Comparison of ENCODE assay signal across 21 cellular contexts in the genomic region with DNA sequence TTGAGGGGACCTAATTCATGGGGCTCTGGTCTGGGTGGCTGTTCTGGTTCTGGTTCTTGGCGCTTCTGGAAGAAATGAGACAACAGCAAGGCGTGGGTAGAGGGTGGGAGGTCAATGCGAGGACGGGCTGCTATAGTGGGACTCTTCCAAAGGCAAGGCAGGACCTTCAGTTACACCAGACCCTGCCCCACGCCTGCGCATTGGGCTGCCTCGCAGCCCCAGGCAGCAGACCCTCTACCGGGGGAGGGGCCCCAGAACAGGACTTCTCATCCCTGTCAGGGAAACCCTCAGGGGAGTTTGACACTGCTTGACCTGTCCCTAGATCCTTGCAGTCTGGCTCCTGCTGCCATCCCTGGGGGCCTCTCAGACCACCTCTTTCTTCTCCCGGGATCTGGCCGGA. TPM values are rescaled to one million over a fixed set of nuclear protein-coding genes. Genes with fewer than 3 reads are reported as not detected.
DNase-seq lines count a peak whose midpoint lies in the region; ATAC-seq and TF ChIP-seq lines count a peak whose summit lies in the region.
"Had no signal": no experiment of that assay in that cellular context is flagged by ENCODE, and none has a peak within 500 bp of the region (broad histone marks: within the 10 kb centered on the region; RNA-seq: fewer than 3 reads in every experiment).

No MANE protein-coding gene starts in this region.

- H3K9me2 ChIP-seq in hepatocyte (replicated peaks; ENCODE audit: insufficient read depth), result no peaks in the 10 kb centered on the region

- CTCF ChIA-PET in CD4-positive, alpha-beta T cell (lab: Charles Lee), result interaction anchor here (3.5 kb wide), 1 partner anchor 33 kb away, joined by 13 read pairs; no protein-coding TSS in a partner anchor

- intact Hi-C loops in CD4-positive, alpha-beta T cell (cut with DNase I, micrococcal nuclease), result loop anchor here in 1 of 2 experiments (5.0 kb wide), 1 partner anchor 38 kb away; no protein-coding TSS in a partner anchor

- H3K27me3 ChIP-seq in CD4-positive, alpha-beta T cell (ENCODE audit: control insufficient read depth, insufficient read depth, low read length), result no peaks in the 10 kb centered on the region
- H3K27me3 ChIP-seq in hepatocyte, result no peaks in the 10 kb centered on the region
- H3K27me3 ChIP-seq: colonic mucosa, foreskin keratinocyte, pancreas had no signal

- H3K27ac ChIP-seq in CD4-positive, alpha-beta T cell (ENCODE audit: low read depth, low read length), result no peak overlapping the region
- peak overlapping the region; percentile 55 for H3K27ac ChIP-seq in KOPT-K1 (ENCODE audit: low read depth, low read length, poor library complexity, severe bottlenecking)
- no peak overlapping the region for H3K27ac ChIP-seq in hepatocyte
- H3K27ac ChIP-seq: colonic mucosa, foreskin keratinocyte, KMS-11, pancreas, VCaP had no signal

- H3K4me3 ChIP-seq in hepatocyte, result no peak overlapping the region
- H3K4me3 ChIP-seq: colonic mucosa, pancreas had no signal

- no peak overlapping the region for H3K4me3 Mint-ChIP-seq in CD4-positive, alpha-beta T cell
- no peak overlapping the region for H3K4me3 Mint-ChIP-seq in activated naive CD8-positive, alpha-beta T cell
- no peak overlapping the region for H3K4me3 Mint-ChIP-seq in natural killer cell treated with Interleukin-12 subunit alpha and Interleukin-12 subunit beta and Interleukin-15 and Interleukin-18, amount 100 ng/mL, for 72 hours
- H3K4me3 Mint-ChIP-seq: activated naive CD8-positive, alpha-beta T cell treated with anti-CD3 and anti-CD28 coated beads, Interleukin-2, amount 10 ng/mL, durations not matched to agents 7 days and 5 days; brain; T-helper 1 cell treated with Interleukin-12 subunit alpha and Interleukin-12 subunit beta and Interleukin-4 antibody, amounts not matched to agents 30 μg/mL and 1 μg/mL, for 36 hours had no signal

- no peak overlapping the region for H2AFZ ChIP-seq in hepatocyte

- WGBS in hepatocyte (ENCODE audit: low lambda C conversion rate, missing lambda C conversion rate), result 75% methylated on average over 10 of the region's 10 CpGs

- H3K9me3 ChIP-seq in CD4-positive, alpha-beta T cell (ENCODE audit: control insufficient read depth, low read length), result no peaks in the 10 kb centered on the region
- H3K9me3 ChIP-seq in KOPT-K1 (ENCODE audit: insufficient read depth, low read length, poor library complexity, severe bottlenecking) (no peaks in the 10 kb centered on the region), hepatocyte (ENCODE audit: low read depth) (no peaks in the 10 kb centered on the region)
- H3K9me3 ChIP-seq: colonic mucosa, pancreas had no signal

- peaks cover 70% of the 10 kb centered on the region for H3K4me1 Mint-ChIP-seq in CD4-positive, alpha-beta T cell (ENCODE audit: low read depth)
- H3K4me1 Mint-ChIP-seq in activated naive CD8-positive, alpha-beta T cell (ENCODE audit: low read depth), result peaks cover 61% of the 10 kb centered on the region
- H3K4me1 Mint-ChIP-seq in natural killer cell treated with Interleukin-12 subunit alpha and Interleukin-12 subunit beta and Interleukin-15 and Interleukin-18, amount 100 ng/mL, for 72 hours (ENCODE audit: low read depth in 2 of 2), result peaks cover 46 to 48% of the 10 kb centered on the region in 2 donors
- H3K4me1 Mint-ChIP-seq: brain had no signal

- H3K36me3 Mint-ChIP-seq in CD4-positive, alpha-beta T cell (ENCODE audit: low read depth), result peaks cover 60% of the 10 kb centered on the region
- H3K36me3 Mint-ChIP-seq in activated naive CD8-positive, alpha-beta T cell, result peaks cover 4% of the 10 kb centered on the region
- peaks cover 9% of the 10 kb centered on the region for H3K36me3 Mint-ChIP-seq in natural killer cell treated with Interleukin-12 subunit alpha and Interleukin-12 subunit beta and Interleukin-15 and Interleukin-18, amount 100 ng/mL, for 72 hours
- H3K36me3 Mint-ChIP-seq: brain had no signal

- ATAC-seq in CD4-positive, alpha-beta T cell (ENCODE audit: poor library complexity), result no peak
- no peak for ATAC-seq in natural killer cell treated with Interleukin-12 subunit alpha and Interleukin-12 subunit beta and Interleukin-15 and Interleukin-18, amount 100 ng/mL, for 72 hours
- no peak for ATAC-seq in GM18861 (IDR thresholded peaks at IDR 0.05; ENCODE audit: unreplicated experiment)
- ATAC-seq: foreskin keratinocyte, pancreas had no signal

- H3K4me1 ChIP-seq in hepatocyte (ENCODE audit: insufficient read depth), result no peaks in the 10 kb centered on the region
- H3K4me1 ChIP-seq: colonic mucosa had no signal

- peaks cover 18% of the 10 kb centered on the region for H3K36me3 ChIP-seq in KOPT-K1 (ENCODE audit: insufficient read depth, low read length)
- H3K36me3 ChIP-seq in hepatocyte (replicated peaks; ENCODE audit: insufficient read depth, low read depth), result no peaks in the 10 kb centered on the region
- H3K36me3 ChIP-seq: colonic mucosa had no signal

- POLR2A ChIA-PET in CD4-positive, alpha-beta T cell (lab: Charles Lee), result interaction anchor here (0.6 kb wide), 1 partner anchor 87 kb away, joined by 4 read pairs; no protein-coding TSS in a partner anchor

- H3K27me3 Mint-ChIP-seq in CD4-positive, alpha-beta T cell, result no peaks in the 10 kb centered on the region
- no peaks in the 10 kb centered on the region for H3K27me3 Mint-ChIP-seq in activated naive CD8-positive, alpha-beta T cell
- H3K27me3 Mint-ChIP-seq in natural killer cell treated with Interleukin-12 subunit alpha and Interleukin-12 subunit beta and Interleukin-15 and Interleukin-18, amount 100 ng/mL, for 72 hours, result no peaks in the 10 kb centered on the region
- H3K27me3 Mint-ChIP-seq: activated naive CD8-positive, alpha-beta T cell treated with anti-CD3 and anti-CD28 coated beads, Interleukin-2, amount 10 ng/mL, durations not matched to agents 7 days and 5 days had no signal

- H4K20me1 ChIP-seq in hepatocyte (ENCODE audit: insufficient read depth, poor library complexity, severe bottlenecking), result no peaks in the 10 kb centered on the region

- H3K27ac Mint-ChIP-seq in CD4-positive, alpha-beta T cell, result peak overlapping the region; percentile 71
- H3K27ac Mint-ChIP-seq in activated naive CD8-positive, alpha-beta T cell, result peak overlapping the region; percentile 62
- peak overlapping the region; percentile 44 to 81 for H3K27ac Mint-ChIP-seq in natural killer cell treated with Interleukin-12 subunit alpha and Interleukin-12 subunit beta and Interleukin-15 and Interleukin-18, amount 100 ng/mL, for 72 hours
- H3K27ac Mint-ChIP-seq: brain; T-helper 1 cell treated with Interleukin-12 subunit alpha and Interleukin-12 subunit beta and Interleukin-4 antibody, amounts not matched to agents 30 μg/mL and 1 μg/mL, for 36 hours had no signal

- no peaks in the 10 kb centered on the region for H3K9me3 Mint-ChIP-seq in CD4-positive, alpha-beta T cell
- H3K9me3 Mint-ChIP-seq in activated naive CD8-positive, alpha-beta T cell (ENCODE audit: low read depth), result no peaks in the 10 kb centered on the region
- no peaks in the 10 kb centered on the region for H3K9me3 Mint-ChIP-seq in natural killer cell treated with Interleukin-12 subunit alpha and Interleukin-12 subunit beta and Interleukin-15 and Interleukin-18, amount 100 ng/mL, for 72 hours
- H3K9me3 Mint-ChIP-seq: activated naive CD8-positive, alpha-beta T cell treated with anti-CD3 and anti-CD28 coated beads, Interleukin-2, amount 10 ng/mL, durations not matched to agents 7 days and 5 days; brain; T-helper 1 cell treated with Interleukin-12 subunit alpha and Interleukin-12 subunit beta and Interleukin-4 antibody, amounts not matched to agents 30 μg/mL and 1 μg/mL, for 36 hours had no signal

- no peak for TF ChIP-seq CTCF in CD4-positive, alpha-beta T cell (IDR thresholded peaks at IDR 0.05)
- no peak for TF ChIP-seq CTCF in hepatocyte (IDR thresholded peaks at IDR 0.05; ENCODE audit: poor library complexity)

- no peaks in the 10 kb centered on the region for H3K79me2 ChIP-seq in hepatocyte

- no peak for DNase-seq in CD4-positive, alpha-beta T cell
- DNase-seq in natural killer cell treated with Interleukin-12 subunit alpha and Interleukin-12 subunit beta and Interleukin-15 and Interleukin-18, amount 100 ng/mL, for 72 hours (ENCODE audit: low spot score), result no peak
- DNase-seq in hepatocyte (ENCODE audit: low spot score), result no peak
- DNase-seq in germinal center (ENCODE audit: low spot score), result no peak
- DNase-seq: activated naive CD8-positive, alpha-beta T cell treated with anti-CD3 and anti-CD28 coated beads, Interleukin-2, amount 10 ng/mL, durations not matched to agents 7 days and 5 days; colonic mucosa; foreskin keratinocyte; GDM1; NCI-H1092 treated with DMSO at 0.1 percent for 48 hours; NCI-H2107; NCI-H526; SIG-M5; substantia nigra had no signal

- H3K4me2 ChIP-seq in hepatocyte, result no peak overlapping the region
- H3K4me2 ChIP-seq: KMS-11 had no signal

RNA-seq across cellular contexts. Expression of a gene that starts 18.5 kb away (rescaled TPM):
- total RNA-seq in CD4-positive, alpha-beta T cell, result 10 to 100 TPM; 68.0 to 68.9 TPM
- total RNA-seq in natural killer cell treated with Interleukin-12 subunit alpha and Interleukin-12 subunit beta and Interleukin-15 and Interleukin-18, amount 100 ng/mL, for 72 hours, result 10 to 100 TPM; 59.6 to 98.5 TPM
- 22.4 and 28.7 TPM in 2 replicates for total RNA-seq in hepatocyte
- polyA plus RNA-seq in hepatocyte, result 23.6 and 27.3 TPM in 2 replicates

RNA-seq across cellular contexts. Expression of a gene that starts 47.6 kb away (rescaled TPM):
- total RNA-seq in CD4-positive, alpha-beta T cell, result 1 to 10 TPM; 3.1 to 4.1 TPM
- 10 to 100 TPM; 15.4 to 15.9 TPM for total RNA-seq in natural killer cell treated with Interleukin-12 subunit alpha and Interleukin-12 subunit beta and Interleukin-15 and Interleukin-18, amount 100 ng/mL, for 72 hours
- total RNA-seq in hepatocyte, result 27.6 and 28.3 TPM in 2 replicates
- 11.4 and 14.9 TPM in 2 replicates for polyA plus RNA-seq in hepatocyte

RNA-seq across cellular contexts. Expression of a gene that starts 47.8 kb away (rescaled TPM):
- total RNA-seq in CD4-positive, alpha-beta T cell, result 100 to 1,000 TPM; 108 to 130 TPM
- total RNA-seq in natural killer cell treated with Interleukin-12 subunit alpha and Interleukin-12 subunit beta and Interleukin-15 and Interleukin-18, amount 100 ng/mL, for 72 hours, result 100 to 1,000 TPM; 271 to 398 TPM
- total RNA-seq in hepatocyte, result 148 and 152 TPM in 2 replicates
- 116 and 122 TPM in 2 replicates for polyA plus RNA-seq in hepatocyte
